ENCODE assay signal across 8 cellular contexts in genomic region chr18:9876867-9877654, GRCh38. TPM values are rescaled to one million over a fixed set of nuclear protein-coding genes. Genes with fewer than 3 reads are reported as not detected.
DNase-seq lines count a peak whose midpoint lies in the region; ATAC-seq and TF ChIP-seq lines count a peak whose summit lies in the region.

No MANE protein-coding gene starts in this region.

- POLR2A ChIA-PET in PC-9 (lab: Charles Lee; ENCODE audit: unreplicated experiment): interaction anchor here (0.5 to 1.4 kb wide), 6 partner anchors 22 to 1976 kb away, joined by 3 to 33 read pairs (median 6); no protein-coding TSS in a partner anchor

- ATAC-seq in psoas muscle: peak in 3 of 4 donors; percentile 36 to 49 (median 40)
- ATAC-seq in HG02798 (IDR thresholded peaks at IDR 0.05; ENCODE audit: poor library complexity, unreplicated experiment): no peak
- ATAC-seq in HG03135 (IDR thresholded peaks at IDR 0.05; ENCODE audit: unreplicated experiment): no peak
- ATAC-seq in GM18517 (IDR thresholded peaks at IDR 0.05; ENCODE audit: unreplicated experiment): no peak

- in situ Hi-C loops in GM13977 (cut with MboI; ENCODE audit: low pct_unique_long_range_greater_than_20kb, low sequenced_read_pairs, unreplicated experiment): no loop called here

- H3K79me2 ChIP-seq in PC-9 (ENCODE audit: low read depth): no peaks in the 10 kb centered on the region

- H3K36me3 ChIP-seq in PC-9 (ENCODE audit: low read depth) (no peaks in the 10 kb centered on the region), psoas muscle (ENCODE audit: insufficient read depth in 1 of 2, low read depth in 1 of 2) (no peaks in the 10 kb centered on the region)

- H3K27ac ChIP-seq in PC-9 (peak overlapping the region; percentile 97), psoas muscle (peak overlapping the region; percentile 17)

- H3K4me2 ChIP-seq in PC-9: peak overlapping the region; percentile 76

- H3K4me1 ChIP-seq in PC-9 (replicated peaks; ENCODE audit: insufficient read depth): peaks cover 34% of the 10 kb centered on the region
- no peaks in the 10 kb centered on the region for H3K4me1 ChIP-seq in psoas muscle

- intact Hi-C loops in PC-9 (cut with micrococcal nuclease; ENCODE audit: unreplicated experiment): loop anchor here (1.0 to 2.0 kb wide), 6 partner anchors 9 to 134 kb away; no protein-coding TSS in a partner anchor
- intact Hi-C loops in psoas muscle (cut with DNase I): no loop called here

- TF ChIP-seq CTCF in PC-9 (conservative IDR thresholded peaks at IDR 0.05) (no peak), psoas muscle (IDR thresholded peaks at IDR 0.05) (no peak), GM13977 (IDR thresholded peaks at IDR 0.05; ENCODE audit: extremely low read depth, insufficient read depth, missing control alignments) (no peak)

- H3K27me3 ChIP-seq in PC-9 (ENCODE audit: insufficient read depth, low read depth): no peaks in the 10 kb centered on the region
- H3K27me3 ChIP-seq in psoas muscle (ENCODE audit: insufficient read depth in 3 of 3, low read length in 2 of 3): no peaks in the 10 kb centered on the region

- WGBS in psoas muscle, 3 donors: 47 to 59% (median 49%) methylated on average over 9 of the region's 9 CpGs

- peaks cover 30% of the 10 kb centered on the region for H3F3A ChIP-seq in PC-9 (ENCODE audit: insufficient read depth, low read depth)

- CTCF ChIA-PET in PC-9 (lab: Charles Lee): no interaction called here

- H3K9me3 ChIP-seq in PC-9 (ENCODE audit: insufficient read depth, low read depth) (no peaks in the 10 kb centered on the region), psoas muscle (no peaks in the 10 kb centered on the region)

- peak; percentile 66 for DNase-seq in GM04503 (ENCODE audit: low read depth)
- DNase-seq in PC-9: peak; percentile 57 to 96
- peak; percentile 66 for DNase-seq in fibroblast of gingiva (ENCODE audit: low read depth)
- no peak for DNase-seq in psoas muscle
- no peak for DNase-seq in GM13977 (ENCODE audit: low spot score)

- H3K9me2 ChIP-seq in PC-9 (ENCODE audit: insufficient read depth): no peaks in the 10 kb centered on the region

- H3K4me3 ChIP-seq in PC-9 (peak overlapping the region; percentile 52), psoas muscle (peak overlapping the region; percentile 36)

- no peaks in the 10 kb centered on the region for H4K20me1 ChIP-seq in PC-9 (ENCODE audit: insufficient read depth)

- no TSS peak for BruUV-seq in PC-9 (replicated peaks; lab: Mats Ljungman, UMichigan)

- H2AFZ ChIP-seq in PC-9: peak overlapping the region; percentile 82

RNA-seq across cellular contexts. Expression of gene TXNDC2, which starts 8.7 kb away (rescaled TPM):
- total RNA-seq in PC-9 (2021): 0.11 TPM in 1 of 2 replicates, not detected in the other
- under 1 TPM in 1 of 4 donors, not detected in 3; 0.19 TPM for total RNA-seq in psoas muscle
- polyA plus RNA-seq in psoas muscle: under 1 TPM in 1 of 3 donors, not detected in 2; 0.04 TPM

RNA-seq across cellular contexts. Expression of gene VAPA, which starts 36.8 kb away (rescaled TPM):
- total RNA-seq in PC-9 (2021): 340 and 359 TPM in 2 replicates
- total RNA-seq in psoas muscle: 100 to 1,000 TPM; 168 to 259 (median 235) TPM
- polyA plus RNA-seq in psoas muscle: 100 to 1,000 TPM; 173 to 328 (median 225) TPM

Comparison
In these comparisons a context has a peak if more than half of its experiments do, and no peak if none do; other contexts are left out.
1. DNase-seq: peak in GM04503 (single experiment), PC-9 (2 of 2) and fibroblast of gingiva (single experiment); none in psoas muscle (0 of 2) and GM13977 (single experiment).
2. ATAC-seq: peak in psoas muscle (3 of 4); none in HG02798 (single experiment), HG03135 (single experiment) and GM18517 (single experiment).